In the genomic region with DNA sequence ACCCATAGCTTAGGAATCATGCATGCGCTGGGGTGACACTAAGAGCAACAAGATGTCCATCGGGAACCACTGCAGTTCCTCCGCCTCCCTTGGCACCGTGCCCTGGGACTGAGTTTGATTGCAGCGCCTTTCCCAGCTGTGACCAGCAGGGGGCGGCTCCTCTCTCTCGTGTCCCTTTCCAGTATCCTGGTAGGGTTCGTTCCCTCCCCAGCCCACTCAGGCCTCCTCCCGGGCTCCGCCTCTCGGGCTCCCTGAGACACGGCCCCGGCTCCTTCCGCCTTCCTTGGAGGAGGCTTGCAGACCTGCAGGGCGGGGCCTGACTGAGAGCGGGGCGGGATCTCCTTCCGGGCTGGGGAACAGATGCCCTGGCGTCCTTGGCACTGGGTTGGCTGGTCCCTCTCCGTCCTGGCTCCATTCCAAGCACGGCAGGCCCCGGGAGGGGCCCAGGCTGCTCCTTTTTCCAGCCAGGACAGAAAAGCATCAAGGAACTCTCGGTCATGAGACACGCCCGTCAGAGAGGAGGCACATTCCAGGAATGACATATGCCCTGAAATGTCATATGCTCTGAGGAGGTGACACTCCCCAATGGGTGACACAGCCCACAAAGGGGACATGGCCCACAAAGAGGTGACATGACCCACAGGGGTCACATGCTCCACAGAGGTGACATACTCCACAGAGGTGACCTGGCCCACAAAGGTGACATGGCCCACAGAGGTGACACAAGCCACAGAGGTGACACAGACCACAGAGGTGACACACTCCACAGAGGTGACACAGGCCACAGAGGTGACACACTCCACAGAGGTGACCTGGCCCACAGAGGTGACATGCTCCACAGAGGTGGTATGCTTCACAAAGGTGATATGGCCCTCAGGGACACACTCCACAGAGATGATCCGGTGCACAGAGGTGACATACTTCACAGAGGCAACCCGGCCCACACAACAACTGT, we compare ENCODE assay signal across 8 cellular contexts.
DNase-seq lines count a peak whose midpoint lies in the region; ATAC-seq and TF ChIP-seq lines count a peak whose summit lies in the region.

No MANE protein-coding gene starts in this region.

- no peaks in the 10 kb centered on the region; the same call in 1 of the 2 replicates for H3K27me3 Mint-ChIP-seq in HFFc6 (ENCODE audit: insufficient read depth)

- DNase-seq in COR-L47 (lab: John Stamatoyannopoulos, UW), result peak; percentile 68
- peak; percentile 99 for DNase-seq in HFFc6
- DNase-seq in NCI-H2227 treated with DMSO at 0.1 percent for 48 hours (lab: John Stamatoyannopoulos, UW), result peak; percentile 87
- DNase-seq in cerebellar cortex (ENCODE audit: low spot score), result peak; percentile 88
- peak; percentile 97 for DNase-seq in iris pigment epithelial cell (ENCODE audit: low read depth)
- DNase-seq in stimulated activated CD4-positive, alpha-beta T cell treated with anti-CD3 and anti-CD28 coated beads, Interleukin-12 subunit alpha, Interleukin-12 subunit beta, amount 100 ng/mL, for 24 hours (ENCODE audit: low read depth in 2 of 2), result peak; percentile 45 to 85

- H3K4me1 Mint-ChIP-seq in HFFc6 (ENCODE audit: low read depth), result peaks cover 65% of the 10 kb centered on the region

- TF ChIP-seq CTCF in HFFc6 (IDR thresholded peaks at IDR 0.05), result peak; percentile 99

- no peaks in the 10 kb centered on the region for H3K9me3 Mint-ChIP-seq in HFFc6

- H3K27ac Mint-ChIP-seq in HFFc6, result peak overlapping the region; percentile 72

- ATAC-seq in activated CD4-positive, CD25-positive, alpha-beta regulatory T cell treated with anti-CD3 and anti-CD28 coated beads, Interleukin-2, amount 50 U/mL, for 24 hours, result peak; percentile 77 to 81
- no peak for ATAC-seq in HG02852 (IDR thresholded peaks at IDR 0.05; ENCODE audit: unreplicated experiment)

- no peaks in the 10 kb centered on the region for H3K36me3 Mint-ChIP-seq in HFFc6 (ENCODE audit: low read depth)

- peak overlapping the region; percentile 76 for H3K4me3 Mint-ChIP-seq in HFFc6
